ENCODE assay signal across 7 cellular contexts in the genomic region with DNA sequence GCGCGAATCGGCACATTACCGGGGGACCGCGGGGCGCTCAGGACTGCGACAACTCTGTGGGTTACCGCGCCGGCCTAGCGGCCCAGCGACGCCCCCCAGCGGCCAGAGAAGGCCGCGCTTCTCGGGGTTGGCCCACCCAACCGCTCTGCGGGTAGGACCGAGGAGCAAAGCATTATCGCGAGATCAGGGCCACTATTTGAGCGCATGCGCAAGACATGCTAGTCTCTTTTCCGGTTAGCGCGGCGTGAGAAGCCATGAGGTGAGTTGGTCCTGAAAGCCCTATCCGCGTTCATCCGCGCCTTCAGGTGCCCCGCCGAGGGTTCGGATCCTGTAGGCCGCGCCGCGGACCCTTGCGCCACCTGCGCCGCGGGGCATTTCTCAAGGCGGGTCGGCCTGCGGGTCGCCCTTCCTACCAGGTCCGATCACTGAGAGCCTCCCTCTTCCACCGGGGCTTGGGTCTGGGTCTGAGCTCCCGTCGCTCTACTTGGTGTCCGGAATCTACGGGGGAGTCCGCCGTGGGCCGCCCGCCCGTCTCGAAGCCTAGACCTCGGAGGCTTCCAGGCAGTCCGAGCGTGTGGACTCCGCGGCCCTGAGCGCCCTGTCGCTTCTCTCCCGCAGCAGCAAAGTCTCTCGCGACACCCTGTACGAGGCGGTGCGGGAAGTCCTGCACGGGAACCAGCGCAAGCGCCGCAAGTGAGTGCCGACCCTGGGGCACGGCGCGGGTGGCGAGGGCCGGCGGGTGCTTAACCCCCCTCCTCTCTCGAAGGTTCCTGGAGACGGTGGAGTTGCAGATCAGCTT. TPM values are rescaled to one million over a fixed set of nuclear protein-coding genes. Genes with fewer than 3 reads are reported as not detected.
A peak's percentile ranks its signal among the peaks of the same experiment; 100 is the strongest.
DNase-seq lines count a peak whose midpoint lies in the region; ATAC-seq, FAIRE-seq and TF ChIP-seq lines count a peak whose summit lies in the region.

A gene (plus strand): TSS at position 221 of the 799 bp plus-strand sequence. CDS start 34 bp downstream, at position 255.

- peak within 1 kb of the TSS; percentile 94 for H3K9ac ChIP-seq in astrocyte (ENCODE audit: low read length)

- H3K4me1 ChIP-seq in astrocyte (ENCODE audit: insufficient read depth, low read length) = peaks cover 24% of the 10 kb centered on the region

- H3K27ac ChIP-seq in astrocyte (ENCODE audit: low read depth, low read length) = peak within 1 kb of the TSS; percentile 88

- DNase-seq in NCI-H1930 (lab: John Stamatoyannopoulos, UW) = peak; percentile 92 to 97
- DNase-seq in T-helper 2 cell treated with Interferon-gamma antibody and Interleukin-4, amounts not matched to agents 5 μg/mL and 100 μg/mL, for 36 hours (ENCODE audit: low spot score) = peak; percentile 94
- DNase-seq in astrocyte (ENCODE audit: low read depth) = peak; percentile 82
- peak; percentile 96 for DNase-seq in hepatic stellate cell (ENCODE audit: low spot score)
- DNase-seq in retina = peak; percentile 99

- no peaks in the 10 kb centered on the region for H3K9me3 Mint-ChIP-seq in T-helper 2 cell treated with Interferon-gamma antibody and Interleukin-4, amounts not matched to agents 5 μg/mL and 100 μg/mL, for 36 hours
- peaks cover 9% of the 10 kb centered on the region for H3K9me3 Mint-ChIP-seq in astrocyte (ENCODE audit: unreplicated experiment)

- peaks cover 49% of the 10 kb centered on the region for H4K20me1 ChIP-seq in astrocyte (ENCODE audit: insufficient read depth, low read length)

- peak within 1 kb of the TSS; percentile 99 for H3K4me3 Mint-ChIP-seq in T-helper 2 cell treated with Interferon-gamma antibody and Interleukin-4, amounts not matched to agents 5 μg/mL and 100 μg/mL, for 36 hours
- peak within 1 kb of the TSS; percentile 100 for H3K4me3 Mint-ChIP-seq in astrocyte (ENCODE audit: unreplicated experiment)

- H3K36me3 Mint-ChIP-seq in T-helper 2 cell treated with Interferon-gamma antibody and Interleukin-4, amounts not matched to agents 5 μg/mL and 100 μg/mL, for 36 hours (ENCODE audit: low read depth) = peaks cover 76% of the 10 kb centered on the region
- H3K36me3 Mint-ChIP-seq in astrocyte (ENCODE audit: low read depth, unreplicated experiment) = peaks cover 29% of the 10 kb centered on the region

- no peaks in the 10 kb centered on the region for H3K9me3 ChIP-seq in astrocyte (ENCODE audit: insufficient read depth, low read depth, low read length)

- H3K36me3 ChIP-seq in astrocyte (ENCODE audit: insufficient read depth, low read length) = peaks cover 31% of the 10 kb centered on the region

- H3K27me3 ChIP-seq in astrocyte (ENCODE audit: insufficient read depth, low read length) = no peaks in the 10 kb centered on the region

- FAIRE-seq in astrocyte (lab: Jason Lieb, UNC) = no peak

- H3K4me2 ChIP-seq in astrocyte (ENCODE audit: low read length) = peak within 1 kb of the TSS; percentile 98

- H3K79me2 ChIP-seq in astrocyte (ENCODE audit: insufficient read depth, low read length) = peaks cover 48% of the 10 kb centered on the region

- peaks cover 26% of the 10 kb centered on the region for H3K4me1 Mint-ChIP-seq in T-helper 2 cell treated with Interferon-gamma antibody and Interleukin-4, amounts not matched to agents 5 μg/mL and 100 μg/mL, for 36 hours (ENCODE audit: low read depth)
- peaks cover 9% of the 10 kb centered on the region for H3K4me1 Mint-ChIP-seq in astrocyte (ENCODE audit: low read depth, unreplicated experiment)

- H2AFZ ChIP-seq in astrocyte (ENCODE audit: low read depth, low read length) = peak within 1 kb of the TSS; percentile 95

- peak; percentile 92 for TF ChIP-seq CTCF in astrocyte (IDR thresholded peaks at IDR 0.05; ENCODE audit: insufficient read depth, low read depth, low read length)

- ATAC-seq in GM18498 (IDR thresholded peaks at IDR 0.05; ENCODE audit: unreplicated experiment) (peak; percentile 84), HG02938 (IDR thresholded peaks at IDR 0.05; ENCODE audit: unreplicated experiment) (peak; percentile 77)

- H3K27me3 Mint-ChIP-seq in T-helper 2 cell treated with Interferon-gamma antibody and Interleukin-4, amounts not matched to agents 5 μg/mL and 100 μg/mL, for 36 hours (ENCODE audit: low read depth) = no peaks in the 10 kb centered on the region
- no peaks in the 10 kb centered on the region for H3K27me3 Mint-ChIP-seq in astrocyte (ENCODE audit: low read depth, unreplicated experiment)

- H3K4me3 ChIP-seq in astrocyte (ENCODE audit: insufficient read depth, low read depth, low read length) = peak within 1 kb of the TSS; percentile 99

- H3K27ac Mint-ChIP-seq in T-helper 2 cell treated with Interferon-gamma antibody and Interleukin-4, amounts not matched to agents 5 μg/mL and 100 μg/mL, for 36 hours = peak within 1 kb of the TSS; percentile 99
- peak within 1 kb of the TSS; percentile 95 for H3K27ac Mint-ChIP-seq in astrocyte (ENCODE audit: unreplicated experiment)

RNA-seq across cellular contexts. Expression of the gene that starts here (rescaled TPM):
- total RNA-seq in astrocyte = 818 and 887 TPM in 2 replicates

Comparison
In these comparisons a context has a peak if more than half of its experiments do, and no peak if none do; other contexts are left out.
1. Peak in every context shown above with its lines: DNase-seq, ATAC-seq, H3K4me3 ChIP-seq and H3K27ac ChIP-seq.